Comparison of ENCODE assay signal across 26 cellular contexts in the genomic region with DNA sequence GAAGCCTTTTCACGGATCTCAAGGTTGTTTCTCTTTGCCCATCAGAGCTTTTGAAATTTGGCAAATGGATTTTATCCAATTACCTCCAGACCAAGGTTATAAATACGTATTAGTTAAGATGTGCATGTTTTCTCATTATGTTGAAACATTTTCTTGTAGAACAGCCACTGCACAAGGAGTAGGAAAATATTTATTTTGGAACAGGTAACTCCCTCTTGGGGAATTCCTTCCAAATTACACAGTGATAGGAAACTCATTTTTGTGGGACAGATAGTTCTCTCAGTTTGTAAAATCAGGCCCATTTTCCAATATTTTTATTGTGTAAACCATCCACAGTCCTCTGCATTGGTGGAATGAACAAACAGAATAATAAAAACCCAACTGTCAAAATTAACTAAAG. TPM values are rescaled to one million over a fixed set of nuclear protein-coding genes. Genes with fewer than 3 reads are reported as not detected.
"Had no signal": no experiment of that assay in that cellular context is flagged by ENCODE, and none has a peak within 500 bp of the region (broad histone marks: within the 10 kb centered on the region; RNA-seq: fewer than 3 reads in every experiment).

No MANE protein-coding gene starts in this region.

- H3K36me3 ChIP-seq: ascending aorta had no signal

- H3K4me1 ChIP-seq: ascending aorta had no signal

- H3K4me2 ChIP-seq: PC-9 had no signal

- H2AFZ ChIP-seq: PC-9 had no signal

- H3K9me3 ChIP-seq: ascending aorta had no signal

- DNase-seq: activated CD4-positive, alpha-beta T cell treated with anti-CD3 and anti-CD28 coated beads, Interleukin-2, amount 10 ng/mL, durations not matched to agents 24 days and 14 days; activated CD4-positive, alpha-beta T cell treated with anti-CD3 and anti-CD28 coated beads, Interleukin-2, amount 50 U/mL, for 4 hours; activated CD8-positive, alpha-beta T cell treated with anti-CD3 and anti-CD28 coated beads for 36 hours; activated effector memory CD4-positive, alpha-beta T cell treated with anti-CD3 and anti-CD28 coated beads, Interleukin-2, amount 50 U/mL, for 16 hours; activated naive CD4-positive, alpha-beta T cell; activated naive CD4-positive, alpha-beta T cell treated with anti-CD3 and anti-CD28 coated beads, Interleukin-2, amount 50 U/mL, for 16 hours; activated naive CD8-positive, alpha-beta T cell treated with anti-CD3 and anti-CD28 coated beads for 36 hours; activated T-cell treated with anti-CD3 and anti-CD28 coated beads, Interleukin-2, amount 50 U/mL, for 1 hour; activated T-cell treated with anti-CD3 and anti-CD28 coated beads, Interleukin-2, amount 50 U/mL, for 72 hours; amygdala; caudate nucleus; cerebellar nuclear complex; Kasumi-1; KG1; NCI-H1436 treated with DMSO at 0.1 percent for 48 hours; NCI-H1694 treated with DMSO at 0.1 percent for 48 hours; NCI-H2029; NCI-H345; NCI-H524 treated with DMSO at 0.1 percent for 48 hours; PC-9; SIG-M5 had no signal

- H3K27me3 ChIP-seq: ascending aorta had no signal

- H3K27ac ChIP-seq: ascending aorta, PC-9, RWPE1, SK-N-MC had no signal

- ATAC-seq: activated CD8-positive, alpha-beta T cell treated with anti-CD3 and anti-CD28 coated beads for 36 hours; activated T-cell treated with anti-CD3 and anti-CD28 coated beads, Interleukin-2, amount 50 U/mL, for 72 hours; activated T-helper 17 cell treated with anti-CD3 and anti-CD28 coated beads, Interleukin-2, amount 50 U/mL, for 72 hours; Right ventricle myocardium inferior had no signal

- H3K4me3 ChIP-seq: PC-9, SK-N-MC had no signal

RNA-seq across cellular contexts. Expression of gene TMEM232, which starts 23.0 kb away (rescaled TPM):
- total RNA-seq: ascending aorta had no signal
